ENCODE assay signal across 18 cellular contexts in genomic region chr3:179309225-179310109, GRCh38.
DNase-seq lines count a peak whose midpoint lies in the region; ATAC-seq and TF ChIP-seq lines count a peak whose summit lies in the region.
"Had no signal": no experiment of that assay in that cellular context is flagged by ENCODE, and none has a peak within 500 bp of the region (broad histone marks: within the 10 kb centered on the region; RNA-seq: fewer than 3 reads in every experiment).

No MANE protein-coding gene starts in this region.

- H3K4me1 ChIP-seq in MM.1S (ENCODE audit: low read length), result no peaks in the 10 kb centered on the region
- H3K4me1 ChIP-seq: BLaER1 treated with 17β-estradiol and CSF1 and Interleukin-3, amounts not matched to agents 10 nM and 100 nM; Peyer's patch; suprapubic skin had no signal

- H3F3A ChIP-seq in MM.1S (ENCODE audit: insufficient read depth, low read length), result no peaks in the 10 kb centered on the region

- H3K27ac Mint-ChIP-seq in activated T-cell treated with anti-CD3 and anti-CD28 coated beads, Interleukin-2, amount 50 U/mL, for 24 hours, result no peak overlapping the region

- no peaks in the 10 kb centered on the region for H4K20me1 ChIP-seq in MM.1S (ENCODE audit: insufficient read depth, low read length)
- H4K20me1 ChIP-seq: BLaER1 treated with 17β-estradiol and CSF1 and Interleukin-3, amounts not matched to agents 10 nM and 100 nM had no signal

- TF ChIP-seq CTCF in MM.1S (IDR thresholded peaks at IDR 0.05; ENCODE audit: low read length), result no peak

- no peak overlapping the region for H3K4me3 Mint-ChIP-seq in activated T-cell treated with anti-CD3 and anti-CD28 coated beads, Interleukin-2, amount 50 U/mL, for 24 hours

- H3K9me3 Mint-ChIP-seq in activated T-cell treated with anti-CD3 and anti-CD28 coated beads, Interleukin-2, amount 50 U/mL, for 24 hours, result no peaks in the 10 kb centered on the region

- H3K36me3 Mint-ChIP-seq in activated T-cell treated with anti-CD3 and anti-CD28 coated beads, Interleukin-2, amount 50 U/mL, for 24 hours (ENCODE audit: low read depth), result no peaks in the 10 kb centered on the region

- no peak overlapping the region for H3K4me2 ChIP-seq in MM.1S (ENCODE audit: low read depth, low read length)
- H3K4me2 ChIP-seq: BLaER1 treated with 17β-estradiol and CSF1 and Interleukin-3, amounts not matched to agents 10 nM and 100 nM had no signal

- H3K9me3 ChIP-seq in MM.1S (replicated peaks; ENCODE audit: insufficient read depth, low read length), result no peaks in the 10 kb centered on the region
- H3K9me3 ChIP-seq: BLaER1 treated with 17β-estradiol and CSF1 and Interleukin-3, amounts not matched to agents 10 nM and 100 nM; ovary; Peyer's patch; suprapubic skin had no signal

- peak; percentile 97 for ATAC-seq in GM18511 (IDR thresholded peaks at IDR 0.05; ENCODE audit: unreplicated experiment)
- ATAC-seq in GM19468 (IDR thresholded peaks at IDR 0.05; ENCODE audit: extremely low read depth, unreplicated experiment), result peak; percentile 76
- peak; percentile 99 for ATAC-seq in HG02938 (IDR thresholded peaks at IDR 0.05; ENCODE audit: unreplicated experiment)
- ATAC-seq in HG03575 (IDR thresholded peaks at IDR 0.05; ENCODE audit: extremely low read depth, insufficient number of reproducible peaks, low FRiP score, unreplicated experiment), result peak; percentile 93
- ATAC-seq: left ventricle myocardium superior had no signal

- no peaks in the 10 kb centered on the region for H3K9me2 ChIP-seq in MM.1S (replicated peaks; ENCODE audit: insufficient read depth, low read length)

- no peak overlapping the region for H3K27ac ChIP-seq in MM.1S (ENCODE audit: low read length)
- H3K27ac ChIP-seq: BLaER1 treated with 17β-estradiol and CSF1 and Interleukin-3, amounts not matched to agents 10 nM and 100 nM; ovary; Peyer's patch; suprapubic skin had no signal

- no peaks in the 10 kb centered on the region for H3K36me3 ChIP-seq in MM.1S (replicated peaks; ENCODE audit: insufficient read depth, low read length)
- H3K36me3 ChIP-seq: BLaER1 treated with 17β-estradiol and CSF1 and Interleukin-3, amounts not matched to agents 10 nM and 100 nM; ovary; Peyer's patch; suprapubic skin had no signal

- H3K9ac ChIP-seq in MM.1S (ENCODE audit: low read length), result no peak overlapping the region
- H3K9ac ChIP-seq: BLaER1 treated with 17β-estradiol and CSF1 and Interleukin-3, amounts not matched to agents 10 nM and 100 nM had no signal

- peaks cover 3% of the 10 kb centered on the region for H3K27me3 Mint-ChIP-seq in activated T-cell treated with anti-CD3 and anti-CD28 coated beads, Interleukin-2, amount 50 U/mL, for 24 hours

- no peaks in the 10 kb centered on the region for H3K4me1 Mint-ChIP-seq in activated T-cell treated with anti-CD3 and anti-CD28 coated beads, Interleukin-2, amount 50 U/mL, for 24 hours (ENCODE audit: low read depth)

- no peak for DNase-seq in activated T-cell treated with anti-CD3 and anti-CD28 coated beads, Interleukin-2, amount 50 U/mL, for 24 hours
- DNase-seq in NCI-H748 (lab: John Stamatoyannopoulos, UW; ENCODE audit: unreplicated experiment) (no peak), GOT3 (lab: John Stamatoyannopoulos, UW) (no peak), MM.1S (no peak)
- DNase-seq: activated CD4-positive, CD25-positive, alpha-beta regulatory T cell; cortex of kidney; foreskin melanocyte; left ventricle myocardium superior; NCI-H1694; ovary; Peyer's patch; stimulated activated CD4-positive, alpha-beta T cell treated with anti-CD3 and anti-CD28 coated beads, Interleukin-2, amount 100 ng/mL, for 48 hours had no signal

- no peaks in the 10 kb centered on the region for H3K79me2 ChIP-seq in MM.1S (ENCODE audit: low read length)

- no peak overlapping the region for H3K4me3 ChIP-seq in MM.1S (ENCODE audit: low read length)
- H3K4me3 ChIP-seq: BLaER1 treated with 17β-estradiol and CSF1 and Interleukin-3, amounts not matched to agents 10 nM and 100 nM; ovary; Peyer's patch; suprapubic skin had no signal

- no peak overlapping the region for H2AFZ ChIP-seq in MM.1S (ENCODE audit: low read length)

- peaks cover 3% of the 10 kb centered on the region; the same call in 1 of the 2 replicates for H3K27me3 ChIP-seq in MM.1S (replicated peaks; ENCODE audit: insufficient read depth, low read length)
- H3K27me3 ChIP-seq: BLaER1 treated with 17β-estradiol and CSF1 and Interleukin-3, amounts not matched to agents 10 nM and 100 nM; ovary; Peyer's patch; suprapubic skin had no signal
